Comparison of ENCODE assay signal across 10 cellular contexts in genomic region chr5:171272996-171273970, GRCh38. TPM values are rescaled to one million over a fixed set of nuclear protein-coding genes. Genes with fewer than 3 reads are reported as not detected.
DNase-seq lines count a peak whose midpoint lies in the region; ATAC-seq and TF ChIP-seq lines count a peak whose summit lies in the region.
"Had no signal": no experiment of that assay in that cellular context is flagged by ENCODE, and none has a peak within 500 bp of the region (broad histone marks: within the 10 kb centered on the region; RNA-seq: fewer than 3 reads in every experiment).

No MANE protein-coding gene starts in this region.

- H3K4me1 ChIP-seq in HEK293 (ENCODE audit: control insufficient read depth, insufficient read depth, low read length) (peaks cover 14% of the 10 kb centered on the region), lower lobe of right lung (no peaks in the 10 kb centered on the region), Peyer's patch (no peaks in the 10 kb centered on the region)
- H3K4me1 ChIP-seq: stomach had no signal

- ATAC-seq in SK-N-SH treated with all-trans-retinoic acid at 6 μM for 48 hours, result peak; percentile 77
- no peak for ATAC-seq in lower lobe of right lung
- ATAC-seq in effector memory CD8-positive, alpha-beta T cell (replicated peaks), result no peak
- ATAC-seq: mucosa of descending colon had no signal

- no peak overlapping the region for H3K27ac ChIP-seq in HEK293 (ENCODE audit: extremely low read depth, low read depth, low read length)
- H3K27ac ChIP-seq in lower lobe of right lung, result no peak overlapping the region
- no peak overlapping the region for H3K27ac ChIP-seq in Peyer's patch
- H3K27ac ChIP-seq: stomach had no signal

- no peak overlapping the region for H3K4me3 Mint-ChIP-seq in effector memory CD8-positive, alpha-beta T cell

- TF ChIP-seq CTCF in HEK293 (tag by site-specific recombination; IDR thresholded peaks at IDR 0.05) (peak; percentile 42; the same call in 1 of the 2 replicates), lower lobe of right lung (IDR thresholded peaks at IDR 0.05) (no peak), Peyer's patch (IDR thresholded peaks at IDR 0.05) (peak in 1 of 6 experiments; percentile 5)

- H3K27me3 ChIP-seq in lower lobe of right lung (ENCODE audit: low read depth) (no peaks in the 10 kb centered on the region), Peyer's patch (no peaks in the 10 kb centered on the region)
- H3K27me3 ChIP-seq: stomach had no signal

- DNase-seq in EH (ENCODE audit: low read depth) (peak; percentile 63), iPS-NIHi11 (ENCODE audit: low spot score) (peak; percentile 62), lower lobe of right lung (no peak), Peyer's patch (no peak), cortex of kidney (lab: John Stamatoyannopoulos, UW) (no peak)
- no peak for DNase-seq in effector memory CD8-positive, alpha-beta T cell
- DNase-seq: stomach had no signal

- peaks cover 7 to 21% of the 10 kb centered on the region in 2 donors for H3K27me3 Mint-ChIP-seq in effector memory CD8-positive, alpha-beta T cell

- POLR2A ChIA-PET in HEK293 (lab: Yijun Ruan, JAX), result no interaction called here

- intact Hi-C loops in lower lobe of right lung (cut with DNase I), result no loop called here

- H3K4me1 Mint-ChIP-seq in effector memory CD8-positive, alpha-beta T cell (ENCODE audit: low read depth in 2 of 2), result peaks cover 0 to 5% of the 10 kb centered on the region in 2 donors

- H3K4me3 ChIP-seq in HEK293 (ENCODE audit: low read depth, low read length) (no peak overlapping the region), lower lobe of right lung (no peak overlapping the region), Peyer's patch (no peak overlapping the region)
- H3K4me3 ChIP-seq: mucosa of descending colon, stomach had no signal

- H3K27ac Mint-ChIP-seq in effector memory CD8-positive, alpha-beta T cell, result no peak overlapping the region

- CTCF ChIA-PET in HEK293 (lab: Yijun Ruan, JAX), result interaction anchor here (0.6 to 3.5 kb wide), 14 partner anchors 8 to 1416 kb away, joined by 3 to 49 read pairs (median 4); no protein-coding TSS in a partner anchor

- H3K36me3 Mint-ChIP-seq in effector memory CD8-positive, alpha-beta T cell (ENCODE audit: insufficient read depth), result no peaks in the 10 kb centered on the region

- H3K9me3 Mint-ChIP-seq in effector memory CD8-positive, alpha-beta T cell, result no peaks in the 10 kb centered on the region

- no peak for TF ChIP-seq POLR2A in Peyer's patch (IDR thresholded peaks at IDR 0.05)

- H3K36me3 ChIP-seq in HEK293 (ENCODE audit: control insufficient read depth in 2 of 2, insufficient read depth in 1 of 2, low read length in 2 of 2) (no peaks in the 10 kb centered on the region), lower lobe of right lung (no peaks in the 10 kb centered on the region), Peyer's patch (no peaks in the 10 kb centered on the region)
- H3K36me3 ChIP-seq: stomach had no signal

- H3K9me3 ChIP-seq in HEK293 (ENCODE audit: control insufficient read depth, insufficient read depth, low read depth, low read length), result no peaks in the 10 kb centered on the region
- H3K9me3 ChIP-seq in lower lobe of right lung, result no peaks in the 10 kb centered on the region
- no peaks in the 10 kb centered on the region for H3K9me3 ChIP-seq in Peyer's patch
- H3K9me3 ChIP-seq: mucosa of descending colon, stomach had no signal

TF ChIP-seq in HEK293, 187 proteins besides CTCF, POLR2A, EP300 and RAD21 (continues in another document):
- TF ChIP-seq ZNF704 (tag by site-specific recombination; IDR thresholded peaks at IDR 0.05) (no peak), ZNF654 (tag by site-specific recombination; IDR thresholded peaks at IDR 0.05; ENCODE audit: low read depth) (peak; percentile 63), ZSCAN5A (tag by site-specific recombination; IDR thresholded peaks at IDR 0.05) (no peak), SCRT2 (tag by site-specific recombination; IDR thresholded peaks at IDR 0.05) (peak; percentile 31; the same call in 1 of the 2 replicates), BCL6B (tag by site-specific recombination; IDR thresholded peaks at IDR 0.05) (no peak), ZSCAN30 (tag by site-specific recombination; IDR thresholded peaks at IDR 0.05) (no peak), PRDM1 (tag by site-specific recombination; IDR thresholded peaks at IDR 0.05) (peak; percentile 63; the same call in 1 of the 2 replicates), ZNF157 (tag by site-specific recombination; IDR thresholded peaks at IDR 0.05) (no peak), ZNF785 (tag by site-specific recombination; IDR thresholded peaks at IDR 0.05) (no peak), ZNF660 (tag by site-specific recombination; IDR thresholded peaks at IDR 0.05) (peak; percentile 26; the same call in 1 of the 2 replicates)

TF ChIP-seq in SK-N-SH treated with all-trans-retinoic acid at 6 μM for 48 hours, 23 proteins besides CTCF, POLR2A, EP300 and RAD21:
- TF ChIP-seq PPARA (CRISPR knock-in tag; IDR thresholded peaks at IDR 0.05; ENCODE audit: borderline replicate concordance) (no peak), SNAI2 (CRISPR knock-in tag; IDR thresholded peaks at IDR 0.05) (no peak), PATZ1 (CRISPR knock-in tag; IDR thresholded peaks at IDR 0.05; ENCODE audit: borderline replicate concordance) (no peak), POU6F1 (CRISPR knock-in tag; IDR thresholded peaks at IDR 0.05; ENCODE audit: borderline replicate concordance, low read depth) (no peak), TOX (CRISPR knock-in tag; IDR thresholded peaks at IDR 0.05; ENCODE audit: borderline replicate concordance) (no peak), ZFP30 (CRISPR knock-in tag; IDR thresholded peaks at IDR 0.05) (no peak), ISL1 (CRISPR knock-in tag; IDR thresholded peaks at IDR 0.05) (no peak), ZNF8 (CRISPR knock-in tag; IDR thresholded peaks at IDR 0.05) (no peak), BACH2 (CRISPR knock-in tag; IDR thresholded peaks at IDR 0.05; ENCODE audit: borderline replicate concordance) (no peak), CREB5 (CRISPR knock-in tag; IDR thresholded peaks at IDR 0.05; ENCODE audit: low read depth) (no peak), ZNF565 (CRISPR knock-in tag; conservative IDR thresholded peaks at IDR 0.05; ENCODE audit: low read depth) (no peak), ZC3H10 (CRISPR knock-in tag; IDR thresholded peaks at IDR 0.05) (no peak)
TF ChIP-seq in SK-N-SH treated with all-trans-retinoic acid at 6 μM for 48 hours: peak in this region for 0.

RNA-seq across cellular contexts. Expression of gene TLX3, which starts 35.8 kb away (rescaled TPM):
- not detected for total RNA-seq in lower lobe of right lung
- not detected for total RNA-seq in Peyer's patch
- total RNA-seq: mucosa of descending colon, stomach had no signal

Comparison
In these comparisons a context has a peak if more than half of its experiments do, and no peak if none do; other contexts are left out.
1. DNase-seq: peak in EH (single experiment) and iPS-NIHi11 (single experiment); none in lower lobe of right lung (single experiment), effector memory CD8-positive, alpha-beta T cell (0 of 3), Peyer's patch (0 of 3) and cortex of kidney (single experiment).